ENCODE assay signal across 8 cellular contexts in genomic region chr11:57638005-57638760, GRCh38. TPM values are rescaled to one million over a fixed set of nuclear protein-coding genes. Genes with fewer than 3 reads are reported as not detected.
A peak's percentile ranks its signal among the peaks of the same experiment; 100 is the strongest.
DNase-seq lines count a peak whose midpoint lies in the region; ATAC-seq and TF ChIP-seq lines count a peak whose summit lies in the region.

No MANE protein-coding gene starts in this region.

- no peaks in the 10 kb centered on the region for H3K36me3 Mint-ChIP-seq in CD4-positive, CD25-positive, alpha-beta regulatory T cell
- H3K36me3 Mint-ChIP-seq in MCF 10A (ENCODE audit: insufficient read depth, unreplicated experiment) = peaks cover 24% of the 10 kb centered on the region

- H3K27ac Mint-ChIP-seq in CD4-positive, CD25-positive, alpha-beta regulatory T cell = peak overlapping the region in 2 of 3 donors; percentile 32 to 79
- H3K27ac Mint-ChIP-seq in MCF 10A (ENCODE audit: low read depth, unreplicated experiment) = peak overlapping the region; percentile 96

- H3K9me3 ChIP-seq in CD4-positive, CD25-positive, alpha-beta regulatory T cell (ENCODE audit: control insufficient read depth in 2 of 2, low read length in 2 of 2) = no peaks in the 10 kb centered on the region
- H3K9me3 ChIP-seq in iPS DF 6.9 (ENCODE audit: control insufficient read depth, insufficient read depth, low read length) = no peaks in the 10 kb centered on the region

- peaks cover 0 to 28% (median 6%) of the 10 kb centered on the region in 4 donors for H3K4me1 Mint-ChIP-seq in CD4-positive, CD25-positive, alpha-beta regulatory T cell
- H3K4me1 Mint-ChIP-seq in MCF 10A (ENCODE audit: insufficient read depth, unreplicated experiment) = peaks cover 5% of the 10 kb centered on the region

- no peak overlapping the region for H3K27ac ChIP-seq in CD4-positive, CD25-positive, alpha-beta regulatory T cell (ENCODE audit: insufficient read depth, low read length, poor library complexity, severe bottlenecking)
- peak overlapping the region; percentile 22 for H3K27ac ChIP-seq in iPS DF 6.9 (ENCODE audit: low read length)

- H3K27me3 Mint-ChIP-seq in CD4-positive, CD25-positive, alpha-beta regulatory T cell = peaks cover 72% of the 10 kb centered on the region
- no peaks in the 10 kb centered on the region for H3K27me3 Mint-ChIP-seq in MCF 10A (ENCODE audit: insufficient read depth, unreplicated experiment)

- H3K9me3 Mint-ChIP-seq in CD4-positive, CD25-positive, alpha-beta regulatory T cell = peaks cover 0 to 2% (median 0%) of the 10 kb centered on the region in 7 donors
- H3K9me3 Mint-ChIP-seq in MCF 10A (ENCODE audit: unreplicated experiment) = no peaks in the 10 kb centered on the region

- peak overlapping the region; percentile 75 for H3K4me3 ChIP-seq in CD4-positive, CD25-positive, alpha-beta regulatory T cell (ENCODE audit: low read depth, low read length)
- peak overlapping the region; percentile 87 for H3K4me3 ChIP-seq in iPS DF 6.9 (ENCODE audit: low read length)

- WGBS in iPS DF 6.9 (ENCODE audit: insufficient coverage, insufficient read length) = no CpG with 5 or more reads among the region's 46 CpGs

- no peaks in the 10 kb centered on the region for H3K36me3 ChIP-seq in CD4-positive, CD25-positive, alpha-beta regulatory T cell (ENCODE audit: control insufficient read depth, insufficient read depth, low read length)
- H3K36me3 ChIP-seq in iPS DF 6.9 (ENCODE audit: control insufficient read depth, insufficient read depth, low read length) = peaks cover 14% of the 10 kb centered on the region; the same call in 1 of the 2 replicates

- H3K4me3 Mint-ChIP-seq in CD4-positive, CD25-positive, alpha-beta regulatory T cell = peak overlapping the region; percentile 76 to 94 (median 86)
- peak overlapping the region; percentile 92 for H3K4me3 Mint-ChIP-seq in MCF 10A (ENCODE audit: unreplicated experiment)

- POLR2A ChIA-PET in MCF 10A (lab: Yijun Ruan, JAX) = interaction anchor here (0.7 to 4.2 kb wide), 5 partner anchors 15 to 181 kb away, joined by 3 to 31 read pairs (median 3); partner anchors contain the start of gene UBE2L6

- peaks cover 20% of the 10 kb centered on the region for H3K4me1 ChIP-seq in CD4-positive, CD25-positive, alpha-beta regulatory T cell (ENCODE audit: control insufficient read depth, insufficient read depth, low read length, poor library complexity, severe bottlenecking)
- peaks cover 13% of the 10 kb centered on the region for H3K4me1 ChIP-seq in iPS DF 6.9 (ENCODE audit: control insufficient read depth, insufficient read depth, low read length)

- ATAC-seq in CD4-positive, CD25-positive, alpha-beta regulatory T cell (ENCODE audit: low read depth in 2 of 2) = no peak
- ATAC-seq in GM21786 (IDR thresholded peaks at IDR 0.05; ENCODE audit: unreplicated experiment) = peak; percentile 54

- peaks cover 4% of the 10 kb centered on the region for H3K27me3 ChIP-seq in CD4-positive, CD25-positive, alpha-beta regulatory T cell (ENCODE audit: control insufficient read depth, insufficient read depth, low read length)
- no peaks in the 10 kb centered on the region for H3K27me3 ChIP-seq in iPS DF 6.9 (ENCODE audit: control insufficient read depth, insufficient read depth, low read length)

- TF ChIP-seq CTCF in MCF 10A (IDR thresholded peaks at IDR 0.05; ENCODE audit: unreplicated experiment) = no peak

- DNase-seq in CD4-positive, CD25-positive, alpha-beta regulatory T cell = no peak
- DNase-seq in NCI-H526 (lab: John Stamatoyannopoulos, UW) (peak; percentile 55 to 84), MCF 10A (ENCODE audit: unreplicated experiment) (peak; percentile 87), iPS DF 6.9 (ENCODE audit: low read depth, low spot score) (no peak), pulmonary artery endothelial cell (ENCODE audit: low read depth, low spot score) (peak; percentile 60), RKO (ENCODE audit: low spot score) (no peak), OCI-M2 (lab: John Stamatoyannopoulos, UW; ENCODE audit: unreplicated experiment) (no peak)

- no TSS peak for BruUV-seq in MCF 10A (replicated peaks; lab: Mats Ljungman, UMichigan)

- CTCF ChIA-PET in MCF 10A (lab: Yijun Ruan, JAX) = interaction anchor here (0.5 to 13.5 kb wide), 12 partner anchors 7 to 293 kb away, joined by 3 to 315 read pairs (median 4); partner anchors contain the start of genes RTN4RL2 and UBE2L6

- intact Hi-C loops in MCF 10A (cut with micrococcal nuclease) = no loop called here

RNA-seq across cellular contexts. Expression of gene YPEL4, which starts 11.5 kb away (rescaled TPM):
- total RNA-seq in CD4-positive, CD25-positive, alpha-beta regulatory T cell = 0.99 TPM
- under 1 TPM in 2 of 4 donors, not detected in 2; 0.13 to 0.41 TPM for polyA plus RNA-seq in CD4-positive, CD25-positive, alpha-beta regulatory T cell
- total RNA-seq in MCF 10A (2022) = 0.16 TPM in 1 of 2 replicates, not detected in the other
- 0.14 and 0.20 TPM in 2 replicates for total RNA-seq in pulmonary artery endothelial cell

RNA-seq across cellular contexts. Expression of gene CLP1, which starts 19.4 kb away (rescaled TPM):
- total RNA-seq in CD4-positive, CD25-positive, alpha-beta regulatory T cell = 18.2 TPM
- 10 to 100 TPM; 12.6 to 16.9 (median 13.6) TPM for polyA plus RNA-seq in CD4-positive, CD25-positive, alpha-beta regulatory T cell
- total RNA-seq in MCF 10A (2022) (8.6 and 9.2 TPM in 2 replicates), pulmonary artery endothelial cell (22.9 and 26.0 TPM in 2 replicates)

RNA-seq across cellular contexts. Expression of gene ZDHHC5, which starts 29.7 kb away (rescaled TPM):
- total RNA-seq in CD4-positive, CD25-positive, alpha-beta regulatory T cell = 49.8 TPM
- polyA plus RNA-seq in CD4-positive, CD25-positive, alpha-beta regulatory T cell = 10 to 100 TPM; 32.1 to 38.0 (median 33.9) TPM
- total RNA-seq in MCF 10A (2022) = 73.8 and 74.6 TPM in 2 replicates
- 39.4 and 43.8 TPM in 2 replicates for total RNA-seq in pulmonary artery endothelial cell

RNA-seq across cellular contexts. Expression of gene SERPING1, which starts 40.7 kb away (rescaled TPM):
- 1.1 TPM for total RNA-seq in CD4-positive, CD25-positive, alpha-beta regulatory T cell
- polyA plus RNA-seq in CD4-positive, CD25-positive, alpha-beta regulatory T cell = not detected
- total RNA-seq in MCF 10A (2022) (1.1 TPM in 1 of 2 replicates, not detected in the other), pulmonary artery endothelial cell (0.11 TPM in 1 of 2 replicates, not detected in the other)

Comparison
In these comparisons a context has a peak if more than half of its experiments do, and no peak if none do; other contexts are left out.
1. DNase-seq: peak in NCI-H526 (2 of 2), MCF 10A (single experiment) and pulmonary artery endothelial cell (single experiment); none in CD4-positive, CD25-positive, alpha-beta regulatory T cell (0 of 3), iPS DF 6.9 (single experiment), RKO (single experiment) and OCI-M2 (single experiment).